In the genomic region with DNA sequence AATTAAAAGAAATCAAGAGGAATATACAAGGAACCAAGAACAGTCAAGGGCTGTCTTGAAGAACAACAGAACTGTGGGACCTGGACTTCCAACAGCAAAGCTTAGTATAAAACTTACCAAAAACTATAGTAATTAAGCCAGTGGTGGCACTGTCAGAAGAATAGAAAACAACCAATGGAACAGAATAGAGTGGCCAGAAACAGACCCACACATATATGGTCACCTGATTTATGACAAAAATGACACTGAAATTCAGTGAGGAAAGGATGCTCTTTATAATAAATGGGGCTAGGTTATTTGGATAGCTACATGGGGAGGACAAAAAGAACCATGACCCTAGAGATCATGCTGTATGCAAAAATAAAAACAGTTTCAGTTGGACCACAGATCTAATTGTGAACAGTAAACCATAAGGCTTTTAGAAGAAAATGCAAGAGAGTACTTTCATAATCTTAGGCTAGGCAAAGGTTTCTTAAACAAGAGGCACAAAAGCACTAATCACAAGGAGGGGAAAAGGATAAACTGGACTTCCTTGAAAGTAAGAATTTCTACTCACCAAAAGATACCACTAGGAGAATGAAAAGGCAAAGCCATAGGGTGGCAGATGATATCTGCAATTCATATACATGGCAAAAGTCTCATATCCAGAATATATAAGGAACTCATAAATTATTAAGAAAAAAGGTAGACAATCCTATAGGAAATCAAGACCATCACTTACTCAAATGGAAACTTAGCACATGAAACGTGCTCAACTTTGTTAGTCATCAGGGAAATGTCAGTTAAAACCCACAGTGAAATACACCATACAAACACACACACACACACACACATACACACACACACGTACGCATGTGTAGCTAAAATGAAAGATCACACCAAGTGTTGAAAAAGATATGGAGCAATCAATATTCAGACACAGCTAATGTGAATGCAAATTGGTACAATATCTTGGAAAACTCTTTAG, we compare ENCODE assay signal across 9 cellular contexts. TPM values are rescaled to one million over a fixed set of nuclear protein-coding genes. Genes with fewer than 3 reads are reported as not detected.
A peak's percentile ranks its signal among the peaks of the same experiment; 100 is the strongest.
DNase-seq lines count a peak whose midpoint lies in the region; ATAC-seq and TF ChIP-seq lines count a peak whose summit lies in the region.
"Had no signal": no experiment of that assay in that cellular context is flagged by ENCODE, and none has a peak within 500 bp of the region (broad histone marks: within the 10 kb centered on the region; RNA-seq: fewer than 3 reads in every experiment).

No MANE protein-coding gene starts in this region.

- H3K4me1 Mint-ChIP-seq in activated naive CD8-positive, alpha-beta T cell (ENCODE audit: low read depth) = peaks cover 26% of the 10 kb centered on the region
- H3K4me1 Mint-ChIP-seq in CD8-positive, alpha-beta memory T cell = peaks cover 22 to 36% (median 23%) of the 10 kb centered on the region in 3 donors

- no peaks in the 10 kb centered on the region for H3K27me3 ChIP-seq in CD8-positive, alpha-beta memory T cell (ENCODE audit: insufficient read depth, low read length, poor library complexity, severe bottlenecking)
- H3K27me3 ChIP-seq in esophagus squamous epithelium = no peaks in the 10 kb centered on the region

- no peak overlapping the region for H3K4me3 ChIP-seq in CD8-positive, alpha-beta memory T cell (ENCODE audit: low read length)
- H3K4me3 ChIP-seq in coronary artery (no peak overlapping the region), esophagus squamous epithelium (no peak overlapping the region)

- no peaks in the 10 kb centered on the region for H3K4me1 ChIP-seq in CD8-positive, alpha-beta memory T cell (ENCODE audit: insufficient read depth, low read length)
- H3K4me1 ChIP-seq in esophagus squamous epithelium = peaks cover 0 to 4% (median 0%) of the 10 kb centered on the region in 3 donors

- H3K27me3 Mint-ChIP-seq in activated naive CD8-positive, alpha-beta T cell = no peaks in the 10 kb centered on the region
- H3K27me3 Mint-ChIP-seq in CD8-positive, alpha-beta memory T cell = no peaks in the 10 kb centered on the region

- no peaks in the 10 kb centered on the region for H3K36me3 ChIP-seq in CD8-positive, alpha-beta memory T cell (ENCODE audit: insufficient read depth, low read length)
- H3K36me3 ChIP-seq in esophagus squamous epithelium = peaks cover 0 to 3% (median 0%) of the 10 kb centered on the region in 3 donors

- in situ Hi-C loops in ACHN (cut with HindIII; ENCODE audit: low pct_ligation_motif_present, low pct_unique_long_range_greater_than_20kb, low sequenced_read_pairs) = no loop called here

- peaks cover 8% of the 10 kb centered on the region for H3K36me3 Mint-ChIP-seq in activated naive CD8-positive, alpha-beta T cell
- peaks cover 4 to 5% (median 4%) of the 10 kb centered on the region in 3 donors for H3K36me3 Mint-ChIP-seq in CD8-positive, alpha-beta memory T cell

- H3K9me3 Mint-ChIP-seq in activated naive CD8-positive, alpha-beta T cell (ENCODE audit: low read depth) = no peaks in the 10 kb centered on the region
- H3K9me3 Mint-ChIP-seq in CD8-positive, alpha-beta memory T cell = no peaks in the 10 kb centered on the region

- intact Hi-C loops in esophagus squamous epithelium (cut with DNase I) = no loop called here

- CTCF ChIA-PET in CD8-positive, alpha-beta memory T cell (lab: Charles Lee) = no interaction called here

- POLR2A ChIA-PET in CD8-positive, alpha-beta memory T cell (lab: Charles Lee) = no interaction called here

- no peak for DNase-seq in CD8-positive, alpha-beta memory T cell
- DNase-seq in coronary artery (ENCODE audit: low spot score) (no peak), ACHN (no peak), esophagus squamous epithelium (lab: John Stamatoyannopoulos, UW) (no peak)
- DNase-seq: DMS79 had no signal

- peak overlapping the region; percentile 18 for H3K27ac Mint-ChIP-seq in activated naive CD8-positive, alpha-beta T cell
- peak overlapping the region in 1 of 8 donors; percentile 42 for H3K27ac Mint-ChIP-seq in CD8-positive, alpha-beta memory T cell

- no peak overlapping the region for H3K4me3 Mint-ChIP-seq in activated naive CD8-positive, alpha-beta T cell
- no peak overlapping the region for H3K4me3 Mint-ChIP-seq in CD8-positive, alpha-beta memory T cell

- ATAC-seq in GM18858 (IDR thresholded peaks at IDR 0.05; ENCODE audit: unreplicated experiment) (peak; percentile 83), GM21528 (IDR thresholded peaks at IDR 0.05; ENCODE audit: low FRiP score, unreplicated experiment) (peak; percentile 82), HG03342 (IDR thresholded peaks at IDR 0.05; ENCODE audit: unreplicated experiment) (peak; percentile 70)

- 72 to 76% methylated on average over 3 of the region's 3 CpGs for WGBS in esophagus squamous epithelium, 2 donors

- TF ChIP-seq CTCF in coronary artery (IDR thresholded peaks at IDR 0.05) (no peak), esophagus squamous epithelium (IDR thresholded peaks at IDR 0.05) (no peak)

- H3K9me3 ChIP-seq in CD8-positive, alpha-beta memory T cell (ENCODE audit: low read length) = no peaks in the 10 kb centered on the region
- no peaks in the 10 kb centered on the region for H3K9me3 ChIP-seq in esophagus squamous epithelium

- H3K27ac ChIP-seq in CD8-positive, alpha-beta memory T cell (ENCODE audit: low read depth, low read length) = no peak overlapping the region
- no peak overlapping the region for H3K27ac ChIP-seq in coronary artery
- H3K27ac ChIP-seq in esophagus squamous epithelium = no peak overlapping the region

- no peak for TF ChIP-seq POLR2A in esophagus squamous epithelium (IDR thresholded peaks at IDR 0.05)

RNA-seq across cellular contexts. Expression of a gene that starts 20.8 kb away (rescaled TPM):
- total RNA-seq in CD8-positive, alpha-beta memory T cell = 10 to 100 TPM; 29.2 to 31.0 TPM
- 11.7 TPM for polyA plus RNA-seq in CD8-positive, alpha-beta memory T cell
- 10 to 100 TPM; 19.8 to 51.2 (median 34.1) TPM for total RNA-seq in esophagus squamous epithelium
